ENCODE assay signal across 20 cellular contexts in genomic region chr6:53658992-53659391, GRCh38. TPM values are rescaled to one million over a fixed set of nuclear protein-coding genes. Genes with fewer than 3 reads are reported as not detected.
"Had no signal": no experiment of that assay in that cellular context is flagged by ENCODE, and none has a peak within 500 bp of the region (broad histone marks: within the 10 kb centered on the region; RNA-seq: fewer than 3 reads in every experiment).

No MANE protein-coding gene starts in this region.

- H3K4me1 ChIP-seq: breast epithelium, lower lobe of right lung, right lobe of liver, upper lobe of right lung had no signal

- H3K27me3 ChIP-seq: breast epithelium, esophagus muscularis mucosa, ovary, right lobe of liver, upper lobe of right lung had no signal

- H3K36me3 ChIP-seq: breast epithelium, esophagus muscularis mucosa, lower lobe of right lung, ovary, right lobe of liver, upper lobe of right lung had no signal

- H3K4me3 ChIP-seq: breast epithelium, esophagus muscularis mucosa, lower lobe of right lung, ovary, right lobe of liver, smooth muscle cell, upper lobe of right lung had no signal

- H3K27ac ChIP-seq: breast epithelium, esophagus muscularis mucosa, lower lobe of right lung, ovary, right lobe of liver, upper lobe of right lung had no signal

- FAIRE-seq: astrocyte had no signal

- H3K9me3 ChIP-seq: breast epithelium, esophagus muscularis mucosa, lower lobe of right lung, ovary, right lobe of liver, upper lobe of right lung had no signal

- H3K4me2 ChIP-seq: smooth muscle cell had no signal

- ATAC-seq: activated CD8-positive, alpha-beta T cell treated with anti-CD3 and anti-CD28 coated beads for 36 hours; activated T-cell treated with anti-CD3 and anti-CD28 coated beads, Interleukin-2, amount 50 U/mL, for 4 hours; left colon; lower lobe of right lung; natural killer cell; stimulated activated memory B cell treated with anti-CD40 and anti-IgM and Interleukin-4, amounts not matched to agents 10 μg/mL and 1 μg/mL and 100 μg/mL, for 72 hours; upper lobe of right lung had no signal

- DNase-seq: activated CD4-positive, alpha-beta T cell treated with anti-CD3 and anti-CD28 coated beads, Interleukin-2, amount 10 ng/mL, durations not matched to agents 24 days and 14 days; activated CD4-positive, CD25-positive, alpha-beta regulatory T cell; activated CD8-positive, alpha-beta T cell treated with anti-CD3 and anti-CD28 coated beads for 36 hours; activated effector memory CD4-positive, alpha-beta T cell treated with Interleukin-2 at 50 U/mL for 16 hours; activated T-cell treated with anti-CD3 and anti-CD28 coated beads, Interleukin-2, amount 50 U/mL, for 4 hours; effector CD4-positive, alpha-beta T cell; left colon; lower lobe of right lung; natural killer cell; ovary; right lobe of liver; stimulated activated CD4-positive, alpha-beta T cell treated with anti-CD3 and anti-CD28 coated beads, Interleukin-4, amount 100 ng/mL, for 4 hours; T-helper 9 cell; upper lobe of right lung had no signal

RNA-seq across cellular contexts. Expression of gene KLHL31, which starts 6.6 kb away (rescaled TPM):
- total RNA-seq: pulmonary artery endothelial cell had no signal
